ENCODE assay signal across 5 cellular contexts in the genomic region with DNA sequence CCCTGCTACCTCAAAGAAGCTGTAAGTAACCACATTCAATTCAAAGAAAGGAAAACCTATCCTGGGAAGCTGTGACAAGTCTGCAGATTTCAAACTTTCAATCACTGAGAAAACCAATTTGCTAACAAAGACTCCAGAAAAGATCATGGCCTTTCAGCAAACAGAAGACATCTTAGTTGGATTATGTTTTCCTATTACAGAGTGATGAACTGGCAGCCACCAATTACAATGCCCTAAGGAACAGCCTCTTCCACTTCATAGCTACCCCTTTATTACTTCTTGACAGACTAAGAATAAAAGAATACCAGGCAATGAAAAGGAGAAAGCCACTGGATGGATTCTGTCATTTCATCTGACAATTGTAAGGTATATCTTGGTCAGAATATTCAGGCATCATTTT.
"Had no signal": no experiment of that assay in that cellular context is flagged by ENCODE, and none has a peak within 500 bp of the region (broad histone marks: within the 10 kb centered on the region; RNA-seq: fewer than 3 reads in every experiment).

No MANE protein-coding gene starts in this region.

- H3K4me1 Mint-ChIP-seq: IgD-negative memory B cell had no signal

- H3K27ac Mint-ChIP-seq: GM23338, H9, IgD-negative memory B cell had no signal

- DNase-seq: H9, HCEC 1CT had no signal

- H3K4me3 ChIP-seq: GM23338 had no signal

- ATAC-seq: GM23338, HepG2 had no signal

- H2AFZ ChIP-seq: GM23338 had no signal

- H3K4me2 ChIP-seq: GM23338 had no signal

- H3K4me3 Mint-ChIP-seq: GM23338, H9, IgD-negative memory B cell had no signal

- H3K9me3 Mint-ChIP-seq: GM23338, H9 had no signal
